Comparison of ENCODE assay signal across 1 cellular context in the genomic region with DNA sequence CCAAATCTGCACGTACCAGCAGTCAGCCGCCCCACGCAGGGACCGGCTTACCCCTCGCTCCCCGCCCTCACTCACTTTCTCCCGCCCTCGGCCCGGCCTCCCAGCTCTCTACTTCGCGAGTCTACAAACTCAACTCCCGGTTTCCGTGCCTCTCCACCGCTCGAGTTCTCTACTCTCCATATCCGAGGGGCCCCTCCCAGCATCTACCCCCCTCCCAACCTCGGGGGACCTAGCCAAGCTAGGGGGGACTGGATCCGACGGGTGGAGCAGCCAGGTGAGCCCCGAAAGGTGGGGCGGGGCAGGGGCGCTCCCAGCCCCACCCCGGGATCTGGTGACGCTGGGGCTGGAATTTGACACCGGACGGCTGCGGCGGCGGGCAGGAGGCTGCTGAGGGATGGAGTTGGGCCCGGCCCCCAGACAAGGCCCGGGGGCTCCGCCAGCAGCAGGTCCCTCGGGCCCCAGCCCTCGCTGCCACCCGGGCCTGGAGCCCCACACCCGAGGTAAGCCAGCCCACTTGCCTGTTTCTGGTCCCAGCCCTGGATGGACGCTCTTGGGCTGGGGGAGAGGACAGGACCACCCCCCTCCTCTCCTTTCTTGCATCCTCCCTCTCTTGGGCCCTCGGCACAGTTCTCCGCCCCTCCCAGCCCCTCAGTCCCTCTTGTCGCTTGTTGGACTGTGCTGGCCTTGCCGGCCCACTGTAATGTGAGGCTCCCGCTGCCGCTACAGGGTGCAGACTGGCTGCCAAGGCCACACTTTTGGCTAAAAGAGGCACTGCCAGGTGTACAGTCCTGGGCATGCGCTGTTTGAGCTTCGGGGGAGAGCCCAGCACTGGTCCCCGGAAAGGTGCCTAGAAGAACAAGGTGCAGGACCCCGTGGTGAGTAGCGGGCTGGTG.
TF ChIP-seq lines count a peak whose summit lies in the region.

A gene with protein sequence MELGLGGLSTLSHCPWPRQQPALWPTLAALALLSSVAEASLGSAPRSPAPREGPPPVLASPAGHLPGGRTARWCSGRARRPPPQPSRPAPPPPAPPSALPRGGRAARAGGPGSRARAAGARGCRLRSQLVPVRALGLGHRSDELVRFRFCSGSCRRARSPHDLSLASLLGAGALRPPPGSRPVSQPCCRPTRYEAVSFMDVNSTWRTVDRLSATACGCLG (plus strand): TSS at position 416 of the 893 bp plus-strand sequence. CDS start 1,856 bp downstream, outside the sequence.

TF ChIP-seq in K562, 482 proteins besides CTCF, POLR2A, EP300 and RAD21 (continued from another document):
- TF ChIP-seq, protein P1, sequence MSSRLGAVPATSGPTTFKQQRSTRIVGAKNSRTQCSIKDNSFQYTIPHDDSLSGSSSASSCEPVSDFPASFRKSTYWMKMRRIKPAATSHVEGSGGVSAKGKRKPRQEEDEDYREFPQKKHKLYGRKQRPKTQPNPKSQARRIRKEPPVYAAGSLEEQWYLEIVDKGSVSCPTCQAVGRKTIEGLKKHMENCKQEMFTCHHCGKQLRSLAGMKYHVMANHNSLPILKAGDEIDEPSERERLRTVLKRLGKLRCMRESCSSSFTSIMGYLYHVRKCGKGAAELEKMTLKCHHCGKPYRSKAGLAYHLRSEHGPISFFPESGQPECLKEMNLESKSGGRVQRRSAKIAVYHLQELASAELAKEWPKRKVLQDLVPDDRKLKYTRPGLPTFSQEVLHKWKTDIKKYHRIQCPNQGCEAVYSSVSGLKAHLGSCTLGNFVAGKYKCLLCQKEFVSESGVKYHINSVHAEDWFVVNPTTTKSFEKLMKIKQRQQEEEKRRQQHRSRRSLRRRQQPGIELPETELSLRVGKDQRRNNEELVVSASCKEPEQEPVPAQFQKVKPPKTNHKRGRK (tag; IDR thresholded peaks at IDR 0.05) = no peak
- TF ChIP-seq EHMT2 (IDR thresholded peaks at IDR 0.05) (peak; percentile 51; the same call in 1 of the 2 replicates), RBM22 (IDR thresholded peaks at IDR 0.05; ENCODE audit: low read depth, low read length, poor library complexity, severe bottlenecking) (peak; percentile 51), POLR2G (IDR thresholded peaks at IDR 0.05; ENCODE audit: low read depth, low read length) (peak; percentile 60), ZFX (CRISPR knock-in tag; IDR thresholded peaks at IDR 0.05) (peak; percentile 27; the same call in 1 of the 2 replicates), FIP1L1 (IDR thresholded peaks at IDR 0.05; ENCODE audit: low read depth, low read length, poor library complexity, severe bottlenecking) (peak; percentile 17), CHD1 (IDR thresholded peaks at IDR 0.05; ENCODE audit: low read length) (no peak)
- TF ChIP-seq, protein P2, sequence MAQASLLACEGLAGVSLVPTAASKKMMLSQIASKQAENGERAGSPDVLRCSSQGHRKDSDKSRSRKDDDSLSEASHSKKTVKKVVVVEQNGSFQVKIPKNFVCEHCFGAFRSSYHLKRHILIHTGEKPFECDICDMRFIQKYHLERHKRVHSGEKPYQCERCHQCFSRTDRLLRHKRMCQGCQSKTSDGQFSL (CRISPR knock-in tag; IDR thresholded peaks at IDR 0.05) = peak; percentile 12; the same call in 1 of the 2 replicates
- TF ChIP-seq, protein P2 (tag; IDR thresholded peaks at IDR 0.05) = no peak
- TF ChIP-seq, protein P3, sequence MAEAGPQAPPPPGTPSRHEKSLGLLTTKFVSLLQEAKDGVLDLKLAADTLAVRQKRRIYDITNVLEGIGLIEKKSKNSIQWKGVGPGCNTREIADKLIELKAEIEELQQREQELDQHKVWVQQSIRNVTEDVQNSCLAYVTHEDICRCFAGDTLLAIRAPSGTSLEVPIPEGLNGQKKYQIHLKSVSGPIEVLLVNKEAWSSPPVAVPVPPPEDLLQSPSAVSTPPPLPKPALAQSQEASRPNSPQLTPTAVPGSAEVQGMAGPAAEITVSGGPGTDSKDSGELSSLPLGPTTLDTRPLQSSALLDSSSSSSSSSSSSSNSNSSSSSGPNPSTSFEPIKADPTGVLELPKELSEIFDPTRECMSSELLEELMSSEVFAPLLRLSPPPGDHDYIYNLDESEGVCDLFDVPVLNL (CRISPR knock-in tag; IDR thresholded peaks at IDR 0.05; ENCODE audit: low read depth) = 0 out of 2 replicates have a peak, but pooled peaks have one; percentile 57
